ENCODE assay signal across 17 cellular contexts in genomic region chr2:236689393-236689700, GRCh38.
DNase-seq lines count a peak whose midpoint lies in the region; ATAC-seq and TF ChIP-seq lines count a peak whose summit lies in the region.
"Had no signal": no experiment of that assay in that cellular context is flagged by ENCODE, and none has a peak within 500 bp of the region (broad histone marks: within the 10 kb centered on the region; RNA-seq: fewer than 3 reads in every experiment).

No MANE protein-coding gene starts in this region.

- H3K4me3 Mint-ChIP-seq in Caco-2 (ENCODE audit: unreplicated experiment), result no peak overlapping the region
- H3K4me3 Mint-ChIP-seq: H9, HFFc6 had no signal

- H3K9me3 ChIP-seq in left ventricle myocardium inferior (replicated peaks) (no peaks in the 10 kb centered on the region), Caco-2 (no peaks in the 10 kb centered on the region)
- H3K9me3 ChIP-seq: Peyer's patch, SJSA1 had no signal

- H3K27ac Mint-ChIP-seq in Caco-2 (ENCODE audit: unreplicated experiment), result no peak overlapping the region
- H3K27ac Mint-ChIP-seq: H9, HFFc6 had no signal

- DNase-seq in left ventricle myocardium inferior, result no peak
- no peak for DNase-seq in left ventricle myocardium superior
- DNase-seq in epithelial cell of esophagus (ENCODE audit: low read depth), result peak; percentile 82
- DNase-seq in mesenteric fat pad (ENCODE audit: low spot score), result peak; percentile 16
- no peak for DNase-seq in Caco-2
- DNase-seq: H9, HFFc6, NCI-H1105, NCI-H1694, NCI-H2081, NCI-H526 had no signal

- peaks cover 7% of the 10 kb centered on the region for H3K4me1 Mint-ChIP-seq in Caco-2 (ENCODE audit: low read depth, unreplicated experiment)

- H3K36me3 Mint-ChIP-seq in Caco-2 (ENCODE audit: insufficient read depth, unreplicated experiment), result no peaks in the 10 kb centered on the region

- H3K4me1 ChIP-seq in left ventricle myocardium inferior (peaks cover 47% of the 10 kb centered on the region), Caco-2 (peaks cover 14% of the 10 kb centered on the region)
- H3K4me1 ChIP-seq: Peyer's patch had no signal

- no peak for TF ChIP-seq CTCF in left ventricle myocardium inferior (IDR thresholded peaks at IDR 0.05; ENCODE audit: borderline replicate concordance)
- no peak for TF ChIP-seq CTCF in epithelial cell of esophagus (IDR thresholded peaks at IDR 0.05; ENCODE audit: insufficient read depth, low read depth, low read length, missing control alignments)
- TF ChIP-seq CTCF in Caco-2 (IDR thresholded peaks at IDR 0.05; ENCODE audit: insufficient read depth in 1 of 2, low read depth in 1 of 2, low read length in 1 of 2, severe bottlenecking in 1 of 2, unreplicated experiment in 1 of 2), result no peak

- no peaks in the 10 kb centered on the region for H3K27me3 ChIP-seq in left ventricle myocardium inferior (ENCODE audit: low read depth)
- no peaks in the 10 kb centered on the region for H3K27me3 ChIP-seq in Caco-2 (replicated peaks; ENCODE audit: control insufficient read depth, insufficient read depth, low read length)
- H3K27me3 ChIP-seq: Peyer's patch, SJSA1 had no signal

- no TSS peak for BruUV-seq in Caco-2 (replicated peaks; lab: Mats Ljungman, UMichigan)

- no peaks in the 10 kb centered on the region for H3K27me3 Mint-ChIP-seq in Caco-2 (ENCODE audit: insufficient read depth, unreplicated experiment)

- intact Hi-C loops in left ventricle myocardium inferior (cut with micrococcal nuclease) (no loop called here), left ventricle myocardium superior (cut with micrococcal nuclease) (no loop called here), Caco-2 (cut with micrococcal nuclease; ENCODE audit: unreplicated experiment) (no loop called here)

- H3K36me3 ChIP-seq in left ventricle myocardium inferior, result no peaks in the 10 kb centered on the region
- no peaks in the 10 kb centered on the region for H3K36me3 ChIP-seq in Caco-2 (ENCODE audit: control insufficient read depth, insufficient read depth, low read length)
- H3K36me3 ChIP-seq: Peyer's patch, SJSA1 had no signal

- CTCF ChIA-PET in Caco-2 (lab: Charles Lee), result no interaction called here

- ATAC-seq in left ventricle myocardium superior (no peak), GM21526 (IDR thresholded peaks at IDR 0.05; ENCODE audit: low FRiP score, unreplicated experiment) (no peak), HG03520 (IDR thresholded peaks at IDR 0.05; ENCODE audit: unreplicated experiment) (no peak)
- ATAC-seq: K562, Right ventricle myocardium inferior had no signal

- H3K4me3 ChIP-seq in left ventricle myocardium inferior (no peak overlapping the region), epithelial cell of esophagus (ENCODE audit: low read length) (no peak overlapping the region), Caco-2 (ENCODE audit: low read depth, low read length) (no peak overlapping the region)
- H3K4me3 ChIP-seq: K562, Peyer's patch, SJSA1 had no signal

- H3K9me3 Mint-ChIP-seq in Caco-2 (ENCODE audit: unreplicated experiment), result no peaks in the 10 kb centered on the region
- H3K9me3 Mint-ChIP-seq: H9 had no signal

- H3K27ac ChIP-seq in left ventricle myocardium inferior (replicated peaks), result peak overlapping the region; percentile 80
- H3K27ac ChIP-seq: Peyer's patch, SJSA1 had no signal

- POLR2A ChIA-PET in Caco-2 (lab: Charles Lee), result no interaction called here

Comparison
In these comparisons a context has a peak if more than half of its experiments do, and no peak if none do; other contexts are left out.
1. DNase-seq: peak in epithelial cell of esophagus (single experiment) and mesenteric fat pad (single experiment); none in left ventricle myocardium inferior (single experiment), left ventricle myocardium superior (single experiment) and Caco-2 (0 of 2).